19 cellular contexts compared by ENCODE assay signal in the genomic region with DNA sequence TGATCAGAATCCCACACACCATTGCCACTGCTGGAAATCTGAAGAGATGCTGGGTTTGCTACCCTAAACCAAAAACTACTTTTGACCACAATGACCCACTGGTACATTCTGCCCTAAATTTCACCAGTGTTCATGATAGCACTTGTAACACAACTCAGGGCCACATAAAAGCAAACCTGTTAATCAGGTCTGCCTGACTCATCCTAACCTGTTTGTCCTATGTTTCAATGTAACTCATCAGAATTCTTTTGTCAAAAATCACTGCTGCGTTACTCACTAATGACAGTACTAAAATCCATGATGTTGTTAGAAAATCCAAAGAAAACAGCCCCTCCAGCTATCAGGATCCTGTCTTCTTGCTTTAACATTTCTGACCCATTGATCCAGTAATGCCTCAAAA. TPM values are rescaled to one million over a fixed set of nuclear protein-coding genes. Genes with fewer than 3 reads are reported as not detected.
DNase-seq lines count a peak whose midpoint lies in the region; ATAC-seq and TF ChIP-seq lines count a peak whose summit lies in the region.
"Had no signal": no experiment of that assay in that cellular context is flagged by ENCODE, and none has a peak within 500 bp of the region (broad histone marks: within the 10 kb centered on the region; RNA-seq: fewer than 3 reads in every experiment).

No MANE protein-coding gene starts in this region.

- TF ChIP-seq CTCF in LNCaP clone FGC (IDR thresholded peaks at IDR 0.05; ENCODE audit: control insufficient read depth, extremely low read depth, insufficient read depth): no peak
- no peak for TF ChIP-seq CTCF in PC-9 (conservative IDR thresholded peaks at IDR 0.05)
- TF ChIP-seq CTCF in esophagus muscularis mucosa (IDR thresholded peaks at IDR 0.05): no peak
- TF ChIP-seq CTCF in MM.1S (IDR thresholded peaks at IDR 0.05; ENCODE audit: low read length): no peak

- H3F3A ChIP-seq in PC-9 (ENCODE audit: insufficient read depth, low read depth) (peaks cover 44% of the 10 kb centered on the region), MM.1S (ENCODE audit: insufficient read depth, low read length) (no peaks in the 10 kb centered on the region)

- CTCF ChIA-PET in PC-9 (lab: Charles Lee): no interaction called here

- H4K20me1 ChIP-seq in PC-9 (ENCODE audit: insufficient read depth): no peaks in the 10 kb centered on the region
- H4K20me1 ChIP-seq in MM.1S (ENCODE audit: insufficient read depth, low read length): no peaks in the 10 kb centered on the region

- H3K4me2 ChIP-seq in PC-9 (peak overlapping the region; percentile 64), MM.1S (ENCODE audit: low read depth, low read length) (no peak overlapping the region)

- no peak for TF ChIP-seq EP300 in esophagus muscularis mucosa (IDR thresholded peaks at IDR 0.05)

- BruUV-seq in PC-9 (replicated peaks; lab: Mats Ljungman, UMichigan): no TSS peak

- no peaks in the 10 kb centered on the region; the same call in 1 of the 2 replicates for H3K9me2 ChIP-seq in PC-9 (ENCODE audit: insufficient read depth)
- no peaks in the 10 kb centered on the region for H3K9me2 ChIP-seq in MM.1S (replicated peaks; ENCODE audit: insufficient read depth, low read length)

- H3K9ac ChIP-seq in MM.1S (ENCODE audit: low read length): no peak overlapping the region
- H3K9ac ChIP-seq: GM23248 had no signal

- H3K4me3 ChIP-seq in LNCaP clone FGC (ENCODE audit: low read depth, low read length): no peak overlapping the region
- H3K4me3 ChIP-seq in PC-9: 0 out of 2 replicates have a peak overlapping the region, but pooled peaks have one; percentile 23
- no peak overlapping the region for H3K4me3 ChIP-seq in esophagus muscularis mucosa
- no peak overlapping the region for H3K4me3 ChIP-seq in MM.1S (ENCODE audit: low read length)
- H3K4me3 ChIP-seq: GM23248, SJCRH30 had no signal

- TF ChIP-seq POLR2A in esophagus muscularis mucosa (IDR thresholded peaks at IDR 0.05; ENCODE audit: low read depth): no peak

- H3K36me3 ChIP-seq in PC-9 (ENCODE audit: low read depth) (no peaks in the 10 kb centered on the region), esophagus muscularis mucosa (no peaks in the 10 kb centered on the region), MM.1S (replicated peaks; ENCODE audit: insufficient read depth, low read length) (no peaks in the 10 kb centered on the region)
- H3K36me3 ChIP-seq: SJCRH30 had no signal

- no peak overlapping the region for H2AFZ ChIP-seq in PC-9
- H2AFZ ChIP-seq in MM.1S (ENCODE audit: low read length): no peak overlapping the region
- H2AFZ ChIP-seq: GM23248 had no signal

- peak; percentile 80 for DNase-seq in LNCaP clone FGC (ENCODE audit: low read depth)
- DNase-seq in PC-9: peak; percentile 39 to 90
- DNase-seq in esophagus muscularis mucosa (ENCODE audit: extremely low spot score): peak; percentile 70
- peak; percentile 70 for DNase-seq in renal cortical epithelial cell (ENCODE audit: low read depth)
- no peak for DNase-seq in MM.1S
- no peak for DNase-seq in NCI-H345 treated with DMSO at 0.1 percent for 48 hours (lab: John Stamatoyannopoulos, UW; ENCODE audit: unreplicated experiment)
- DNase-seq: COR-L47, DMS153, GM23248, HCEC 1CT, NCI-H146, NCI-H2081 treated with DMSO at 0.1 percent for 48 hours, NCI-H226, NCI-H526, SJCRH30 had no signal

- ATAC-seq in HG03342 (IDR thresholded peaks at IDR 0.05; ENCODE audit: unreplicated experiment) (no peak), GM18502 (IDR thresholded peaks at IDR 0.05; ENCODE audit: poor library complexity, unreplicated experiment) (no peak)

- H3K27me3 ChIP-seq in PC-9 (ENCODE audit: insufficient read depth, low read depth) (no peaks in the 10 kb centered on the region), esophagus muscularis mucosa (no peaks in the 10 kb centered on the region), MM.1S (replicated peaks; ENCODE audit: insufficient read depth, low read length) (no peaks in the 10 kb centered on the region)
- H3K27me3 ChIP-seq: SJCRH30 had no signal

- peaks cover 62% of the 10 kb centered on the region for H3K4me1 ChIP-seq in PC-9 (replicated peaks; ENCODE audit: insufficient read depth)
- H3K4me1 ChIP-seq in esophagus muscularis mucosa: peaks cover 0 to 4% (median 2%) of the 10 kb centered on the region in 4 donors
- H3K4me1 ChIP-seq in MM.1S (ENCODE audit: low read length): peaks cover 15% of the 10 kb centered on the region
- H3K4me1 ChIP-seq: SJCRH30 had no signal

- intact Hi-C loops in PC-9 (cut with micrococcal nuclease; ENCODE audit: unreplicated experiment): loop anchor here (1.0 to 5.0 kb wide), 3 partner anchors 28 to 396 kb away; partner anchors contain the start of gene SACM1L
- intact Hi-C loops in esophagus muscularis mucosa (cut with DNase I): loop anchor here (10.0 kb wide), 1 partner anchor 292 kb away; the partner anchor contains the start of gene CCR5

- POLR2A ChIA-PET in PC-9 (lab: Charles Lee; ENCODE audit: unreplicated experiment): interaction anchor here (0.5 kb wide), 1 partner anchor 393 kb away, joined by 5 read pairs; the partner anchor contains the start of gene SACM1L

- WGBS in esophagus muscularis mucosa: 94% methylated on average over 1 of the region's 1 CpG

- H3K79me2 ChIP-seq in PC-9 (ENCODE audit: low read depth) (no peaks in the 10 kb centered on the region), MM.1S (ENCODE audit: low read length) (no peaks in the 10 kb centered on the region)

- H3K27ac ChIP-seq in PC-9 (peak overlapping the region; percentile 97), esophagus muscularis mucosa (replicated peaks in 1 of 4) (no peak overlapping the region), MM.1S (ENCODE audit: low read length) (no peak overlapping the region)
- H3K27ac ChIP-seq: GM23248, HL-60, SJCRH30 had no signal

- no peaks in the 10 kb centered on the region for H3K9me3 ChIP-seq in PC-9 (ENCODE audit: insufficient read depth, low read depth)
- no peaks in the 10 kb centered on the region for H3K9me3 ChIP-seq in esophagus muscularis mucosa
- no peaks in the 10 kb centered on the region for H3K9me3 ChIP-seq in MM.1S (replicated peaks; ENCODE audit: insufficient read depth, low read length)
- H3K9me3 ChIP-seq: SJCRH30 had no signal

RNA-seq across cellular contexts. Expression of gene XCR1, which starts 55.6 kb away (rescaled TPM):
- 0.13 and 0.18 TPM in 2 replicates for total RNA-seq in PC-9 (2021)
- total RNA-seq in esophagus muscularis mucosa: under 1 TPM in 1 of 4 donors, not detected in 3; 0.17 TPM
- not detected in 2 replicates for total RNA-seq in renal cortical epithelial cell
- total RNA-seq: GM23248, RPMI7951, SJCRH30 had no signal

Comparison
In these comparisons a context has a peak if more than half of its experiments do, and no peak if none do; other contexts are left out.
1. DNase-seq: peak in LNCaP clone FGC (single experiment), PC-9 (2 of 2), esophagus muscularis mucosa (single experiment) and renal cortical epithelial cell (single experiment); none in MM.1S (single experiment) and NCI-H345 treated with DMSO at 0.1 percent for 48 hours (single experiment).